In genomic region chr17:39668141-39668924, GRCh38 we compare ENCODE assay signal across 1 cellular context.
A peak's percentile ranks its signal among the peaks of the same experiment; 100 is the strongest.
TF ChIP-seq lines count a peak whose summit lies in the region.

A gene with protein sequence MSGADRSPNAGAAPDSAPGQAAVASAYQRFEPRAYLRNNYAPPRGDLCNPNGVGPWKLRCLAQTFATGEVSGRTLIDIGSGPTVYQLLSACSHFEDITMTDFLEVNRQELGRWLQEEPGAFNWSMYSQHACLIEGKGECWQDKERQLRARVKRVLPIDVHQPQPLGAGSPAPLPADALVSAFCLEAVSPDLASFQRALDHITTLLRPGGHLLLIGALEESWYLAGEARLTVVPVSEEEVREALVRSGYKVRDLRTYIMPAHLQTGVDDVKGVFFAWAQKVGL (plus strand): TSS chr17:39668453. CDS start chr17:39668476, 23 bp downstream.

TF ChIP-seq in K562, 482 proteins besides CTCF, POLR2A, EP300 and RAD21 (continued from another document and continues in another):
- TF ChIP-seq PURB (CRISPR knock-in tag; IDR thresholded peaks at IDR 0.05; ENCODE audit: low read depth) (no peak), ZNF644 (tag; IDR thresholded peaks at IDR 0.05; ENCODE audit: low read depth) (peak; percentile 45; the same call in 1 of the 2 replicates), MAFK (IDR thresholded peaks at IDR 0.05; ENCODE audit: low read length) (no peak), MEF2A (IDR thresholded peaks at IDR 0.05; ENCODE audit: control insufficient read depth, low read depth, low read length) (no peak), RFX1 (IDR thresholded peaks at IDR 0.05) (no peak), ZNF655 (CRISPR knock-in tag; IDR thresholded peaks at IDR 0.05) (no peak), BRD9 (IDR thresholded peaks at IDR 0.05; ENCODE audit: low read depth, partially characterized antibody) (no peak), NUFIP1 (IDR thresholded peaks at IDR 0.05; ENCODE audit: partially characterized antibody) (no peak), YY1 (IDR thresholded peaks at IDR 0.05; ENCODE audit: borderline replicate concordance in 1 of 3, control insufficient read depth in 1 of 3, extremely low read depth in 1 of 3, insufficient read depth in 3 of 3, insufficient read length in 1 of 3, insufficient replicate concordance in 2 of 3, low read depth in 1 of 3, low read length in 2 of 3) (peak in 1 of 3 experiments; percentile 16), TCFL5 (CRISPR knock-in tag; conservative IDR thresholded peaks at IDR 0.05) (no peak), ARID1B (IDR thresholded peaks at IDR 0.05) (0 out of 2 replicates have a peak, but pooled peaks have one; percentile 10), PTRF (tag; IDR thresholded peaks at IDR 0.05) (no peak), PREB (CRISPR knock-in tag; IDR thresholded peaks at IDR 0.05) (no peak), ZNF224 (CRISPR knock-in tag; IDR thresholded peaks at IDR 0.05) (no peak), PHF8 (IDR thresholded peaks at IDR 0.05; ENCODE audit: borderline replicate concordance, low read length) (peak; percentile 62; the same call in 1 of the 2 replicates), PTBP1 (IDR thresholded peaks at IDR 0.05; ENCODE audit: low read depth, low read length) (peak; percentile 59; the same call in 1 of the 2 replicates), MECOM (CRISPR knock-in tag; IDR thresholded peaks at IDR 0.05) (no peak; the same call in 1 of the 2 replicates), ZBTB1 (CRISPR knock-in tag; IDR thresholded peaks at IDR 0.05; ENCODE audit: borderline replicate concordance, low read depth) (no peak), NFATC3 (IDR thresholded peaks at IDR 0.05) (no peak), ETV5 (CRISPR knock-in tag; IDR thresholded peaks at IDR 0.05; ENCODE audit: low read depth) (peak; percentile 70; the same call in 1 of the 2 replicates), TCF7L2 (IDR thresholded peaks at IDR 0.05; ENCODE audit: low read depth, low read length) (no peak), NBN (IDR thresholded peaks at IDR 0.05; ENCODE audit: low read depth) (peak; percentile 39; the same call in 1 of the 2 replicates), ZKSCAN8 (CRISPR knock-in tag; IDR thresholded peaks at IDR 0.05) (0 out of 2 replicates have a peak, but pooled peaks have one; percentile 61), KAT7 (CRISPR knock-in tag; IDR thresholded peaks at IDR 0.05; ENCODE audit: borderline replicate concordance) (no peak), ZKSCAN3 (CRISPR knock-in tag; IDR thresholded peaks at IDR 0.05) (no peak), SLC30A9 (CRISPR knock-in tag; IDR thresholded peaks at IDR 0.05) (no peak), EHMT2 (IDR thresholded peaks at IDR 0.05) (peak; percentile 30; the same call in 1 of the 2 replicates), FOXP4 (CRISPR knock-in tag; IDR thresholded peaks at IDR 0.05; ENCODE audit: borderline replicate concordance) (no peak), GABPB1 (CRISPR knock-in tag; IDR thresholded peaks at IDR 0.05) (no peak), NRF1 (conservative IDR thresholded peaks at IDR 0.05 in 1 of 2, IDR thresholded peaks at IDR 0.05 in 1 of 2) (peak; percentile 65 to 70), ZNF407 (IDR thresholded peaks at IDR 0.05; ENCODE audit: low read depth) (no peak), ZNF217 (CRISPR knock-in tag; IDR thresholded peaks at IDR 0.05) (no peak), ELF2 (CRISPR knock-in tag; IDR thresholded peaks at IDR 0.05) (no peak), SIRT6 (IDR thresholded peaks at IDR 0.05; ENCODE audit: low read depth, low read length) (no peak), SRF (CRISPR knock-in tag; IDR thresholded peaks at IDR 0.05) (no peak), STAG1 (CRISPR knock-in tag; IDR thresholded peaks at IDR 0.05; ENCODE audit: borderline replicate concordance) (no peak)
- TF ChIP-seq, protein P1, sequence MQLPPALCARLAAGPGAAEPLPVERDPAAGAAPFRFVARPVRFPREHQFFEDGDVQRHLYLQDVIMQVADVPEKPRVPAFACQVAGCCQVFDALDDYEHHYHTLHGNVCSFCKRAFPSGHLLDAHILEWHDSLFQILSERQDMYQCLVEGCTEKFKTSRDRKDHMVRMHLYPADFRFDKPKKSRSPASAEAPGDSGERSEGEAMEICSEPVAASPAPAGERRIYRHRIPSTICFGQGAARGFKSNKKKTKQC (CRISPR knock-in tag; IDR thresholded peaks at IDR 0.05), result 0 out of 2 replicates have a peak, but pooled peaks have one; percentile 52
- TF ChIP-seq, protein P2, sequence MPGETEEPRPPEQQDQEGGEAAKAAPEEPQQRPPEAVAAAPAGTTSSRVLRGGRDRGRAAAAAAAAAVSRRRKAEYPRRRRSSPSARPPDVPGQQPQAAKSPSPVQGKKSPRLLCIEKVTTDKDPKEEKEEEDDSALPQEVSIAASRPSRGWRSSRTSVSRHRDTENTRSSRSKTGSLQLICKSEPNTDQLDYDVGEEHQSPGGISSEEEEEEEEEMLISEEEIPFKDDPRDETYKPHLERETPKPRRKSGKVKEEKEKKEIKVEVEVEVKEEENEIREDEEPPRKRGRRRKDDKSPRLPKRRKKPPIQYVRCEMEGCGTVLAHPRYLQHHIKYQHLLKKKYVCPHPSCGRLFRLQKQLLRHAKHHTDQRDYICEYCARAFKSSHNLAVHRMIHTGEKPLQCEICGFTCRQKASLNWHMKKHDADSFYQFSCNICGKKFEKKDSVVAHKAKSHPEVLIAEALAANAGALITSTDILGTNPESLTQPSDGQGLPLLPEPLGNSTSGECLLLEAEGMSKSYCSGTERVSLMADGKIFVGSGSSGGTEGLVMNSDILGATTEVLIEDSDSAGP (CRISPR knock-in tag; IDR thresholded peaks at IDR 0.05), result no peak
- TF ChIP-seq, protein P3, sequence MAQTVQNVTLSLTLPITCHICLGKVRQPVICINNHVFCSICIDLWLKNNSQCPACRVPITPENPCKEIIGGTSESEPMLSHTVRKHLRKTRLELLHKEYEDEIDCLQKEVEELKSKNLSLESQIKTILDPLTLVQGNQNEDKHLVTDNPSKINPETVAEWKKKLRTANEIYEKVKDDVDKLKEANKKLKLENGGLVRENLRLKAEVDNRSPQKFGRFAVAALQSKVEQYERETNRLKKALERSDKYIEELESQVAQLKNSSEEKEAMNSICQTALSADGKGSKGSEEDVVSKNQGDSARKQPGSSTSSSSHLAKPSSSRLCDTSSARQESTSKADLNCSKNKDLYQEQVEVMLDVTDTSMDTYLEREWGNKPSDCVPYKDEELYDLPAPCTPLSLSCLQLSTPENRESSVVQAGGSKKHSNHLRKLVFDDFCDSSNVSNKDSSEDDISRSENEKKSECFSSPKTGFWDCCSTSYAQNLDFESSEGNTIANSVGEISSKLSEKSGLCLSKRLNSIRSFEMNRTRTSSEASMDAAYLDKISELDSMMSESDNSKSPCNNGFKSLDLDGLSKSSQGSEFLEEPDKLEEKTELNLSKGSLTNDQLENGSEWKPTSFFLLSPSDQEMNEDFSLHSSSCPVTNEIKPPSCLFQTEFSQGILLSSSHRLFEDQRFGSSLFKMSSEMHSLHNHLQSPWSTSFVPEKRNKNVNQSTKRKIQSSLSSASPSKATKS (CRISPR knock-in tag; IDR thresholded peaks at IDR 0.05), result no peak
- TF ChIP-seq, protein P4, sequence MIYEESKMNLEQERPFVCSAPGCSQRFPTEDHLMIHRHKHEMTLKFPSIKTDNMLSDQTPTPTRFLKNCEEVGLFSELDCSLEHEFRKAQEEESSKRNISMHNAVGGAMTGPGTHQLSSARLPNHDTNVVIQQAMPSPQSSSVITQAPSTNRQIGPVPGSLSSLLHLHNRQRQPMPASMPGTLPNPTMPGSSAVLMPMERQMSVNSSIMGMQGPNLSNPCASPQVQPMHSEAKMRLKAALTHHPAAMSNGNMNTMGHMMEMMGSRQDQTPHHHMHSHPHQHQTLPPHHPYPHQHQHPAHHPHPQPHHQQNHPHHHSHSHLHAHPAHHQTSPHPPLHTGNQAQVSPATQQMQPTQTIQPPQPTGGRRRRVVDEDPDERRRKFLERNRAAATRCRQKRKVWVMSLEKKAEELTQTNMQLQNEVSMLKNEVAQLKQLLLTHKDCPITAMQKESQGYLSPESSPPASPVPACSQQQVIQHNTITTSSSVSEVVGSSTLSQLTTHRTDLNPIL (CRISPR knock-in tag; IDR thresholded peaks at IDR 0.05), result no peak
- TF ChIP-seq, protein P5, sequence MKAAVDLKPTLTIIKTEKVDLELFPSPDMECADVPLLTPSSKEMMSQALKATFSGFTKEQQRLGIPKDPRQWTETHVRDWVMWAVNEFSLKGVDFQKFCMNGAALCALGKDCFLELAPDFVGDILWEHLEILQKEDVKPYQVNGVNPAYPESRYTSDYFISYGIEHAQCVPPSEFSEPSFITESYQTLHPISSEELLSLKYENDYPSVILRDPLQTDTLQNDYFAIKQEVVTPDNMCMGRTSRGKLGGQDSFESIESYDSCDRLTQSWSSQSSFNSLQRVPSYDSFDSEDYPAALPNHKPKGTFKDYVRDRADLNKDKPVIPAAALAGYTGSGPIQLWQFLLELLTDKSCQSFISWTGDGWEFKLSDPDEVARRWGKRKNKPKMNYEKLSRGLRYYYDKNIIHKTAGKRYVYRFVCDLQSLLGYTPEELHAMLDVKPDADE (conservative IDR thresholded peaks at IDR 0.05; ENCODE audit: control insufficient read depth, low read depth, low read length), result peak; percentile 40; the same call in 1 of the 2 replicates
